8 cellular contexts compared by ENCODE assay signal in the genomic region with DNA sequence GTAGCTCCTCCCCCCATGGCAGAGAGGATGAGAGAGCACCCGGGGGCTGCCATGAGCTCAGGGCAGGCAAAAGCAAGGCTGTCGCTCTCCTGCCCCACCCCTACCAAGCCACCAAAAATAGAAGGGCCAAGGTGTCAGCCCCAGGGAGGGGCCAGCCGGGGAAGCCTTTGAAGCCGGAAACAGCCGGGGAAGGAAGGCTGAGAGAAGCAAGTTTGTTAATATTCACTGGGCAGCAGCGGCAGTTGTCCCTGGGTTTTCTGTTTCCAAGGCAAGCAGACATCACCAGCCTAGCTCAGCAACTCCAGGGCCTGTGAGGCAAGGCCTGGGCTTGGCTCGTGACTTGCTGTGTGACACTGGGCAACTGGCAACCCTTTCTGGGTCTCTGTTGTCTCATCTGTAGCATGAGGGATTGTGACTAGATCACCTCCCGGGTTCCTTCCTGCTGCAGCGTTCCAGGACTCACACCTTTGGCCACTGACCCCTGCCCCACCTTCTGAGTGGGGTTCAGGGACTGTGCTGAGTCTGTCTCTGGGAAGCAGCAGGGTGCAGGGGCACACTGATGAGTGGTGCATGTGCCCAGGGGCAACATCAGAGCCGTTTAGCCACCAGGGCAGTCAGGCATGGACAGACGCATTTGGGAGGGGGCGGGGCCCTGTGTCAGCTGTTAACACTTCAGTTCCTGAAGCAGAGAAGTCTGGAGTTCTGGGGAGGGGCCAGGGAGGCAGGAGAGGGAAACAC. TPM values are rescaled to one million over a fixed set of nuclear protein-coding genes. Genes with fewer than 3 reads are reported as not detected.
DNase-seq lines count a peak whose midpoint lies in the region; ATAC-seq and TF ChIP-seq lines count a peak whose summit lies in the region.

No MANE protein-coding gene starts in this region.

- TF ChIP-seq CTCF in activated B cell treated with CpG ODN at 0.5 μM for 24 hours (IDR thresholded peaks at IDR 0.05) (no peak), esophagus muscularis mucosa (IDR thresholded peaks at IDR 0.05) (no peak)

- no peaks in the 10 kb centered on the region for H3K9me3 ChIP-seq in BLaER1 treated with 17β-estradiol and CSF1 and Interleukin-3, amounts not matched to agents 10 nM and 100 nM (replicated peaks in 1 of 11)
- H3K9me3 ChIP-seq in duodenal mucosa (ENCODE audit: control insufficient read depth in 1 of 2, low read length in 2 of 2): no peaks in the 10 kb centered on the region
- no peaks in the 10 kb centered on the region for H3K9me3 ChIP-seq in esophagus muscularis mucosa

- H3K4me3 Mint-ChIP-seq in activated B cell treated with CpG ODN at 0.5 μM for 24 hours (peak overlapping the region; percentile 87), naive B cell (peak overlapping the region; percentile 84 to 96 (median 94))

- H3K4me3 ChIP-seq in BLaER1 treated with 17β-estradiol and CSF1 and Interleukin-3, amounts not matched to agents 10 nM and 100 nM: peak overlapping the region; percentile 27 to 66 (median 54)
- H3K4me3 ChIP-seq in duodenal mucosa (ENCODE audit: low read depth in 1 of 2, low read length in 2 of 2): peak overlapping the region; percentile 47 to 60
- peak overlapping the region in 1 of 4 donors; percentile 7 for H3K4me3 ChIP-seq in esophagus muscularis mucosa

- CTCF ChIA-PET in activated B cell treated with CpG ODN at 0.5 μM for 24 hours (lab: Charles Lee): interaction anchor here (1.5 kb wide), 1 partner anchor 38 kb away, joined by 5 read pairs; no protein-coding TSS in a partner anchor

- H3K4me1 Mint-ChIP-seq in activated B cell treated with CpG ODN at 0.5 μM for 24 hours (peaks cover 54% of the 10 kb centered on the region), naive B cell (peaks cover 46 to 70% (median 68%) of the 10 kb centered on the region in 3 donors)

- no peaks in the 10 kb centered on the region for H3K36me3 Mint-ChIP-seq in activated B cell treated with CpG ODN at 0.5 μM for 24 hours (ENCODE audit: low read depth)
- no peaks in the 10 kb centered on the region for H3K36me3 Mint-ChIP-seq in naive B cell

- no peaks in the 10 kb centered on the region for H3K9me3 Mint-ChIP-seq in activated B cell treated with CpG ODN at 0.5 μM for 24 hours
- no peaks in the 10 kb centered on the region for H3K9me3 Mint-ChIP-seq in naive B cell

- no peak for TF ChIP-seq EP300 in esophagus muscularis mucosa (IDR thresholded peaks at IDR 0.05)

- H3K27me3 Mint-ChIP-seq in activated B cell treated with CpG ODN at 0.5 μM for 24 hours (no peaks in the 10 kb centered on the region), naive B cell (no peaks in the 10 kb centered on the region)

- DNase-seq in activated B cell treated with CpG ODN at 0.5 μM for 24 hours (peak; percentile 74), naive B cell (peak; percentile 89), esophagus muscularis mucosa (ENCODE audit: extremely low spot score) (no peak)
- peak; percentile 71 for DNase-seq in stimulated activated naive CD8-positive, alpha-beta T cell treated with anti-CD3 and anti-CD28 coated beads, Interleukin-15, Interleukin-2, amounts not matched to agents 100 U/mL and 50 U/mL, for 24 hours

- POLR2A ChIA-PET in activated B cell treated with CpG ODN at 0.5 μM for 24 hours (lab: Charles Lee): interaction anchor here (0.7 to 2.7 kb wide), 7 partner anchors 23 to 1343 kb away, joined by 3 to 18 read pairs (median 3); a partner anchor contains a TSS

- H3K36me3 ChIP-seq in BLaER1 treated with 17β-estradiol and CSF1 and Interleukin-3, amounts not matched to agents 10 nM and 100 nM: no peaks in the 10 kb centered on the region
- H3K36me3 ChIP-seq in duodenal mucosa (ENCODE audit: control insufficient read depth in 1 of 2, insufficient read depth in 2 of 2, low read length in 2 of 2) (no peaks in the 10 kb centered on the region), esophagus muscularis mucosa (no peaks in the 10 kb centered on the region)

- peaks cover 34 to 79% (median 72%) of the 10 kb centered on the region in 10 experiments for H3K4me1 ChIP-seq in BLaER1 treated with 17β-estradiol and CSF1 and Interleukin-3, amounts not matched to agents 10 nM and 100 nM
- H3K4me1 ChIP-seq in duodenal mucosa (ENCODE audit: control insufficient read depth in 1 of 2, insufficient read depth in 2 of 2, low read length in 2 of 2) (peaks cover 15 to 22% of the 10 kb centered on the region in 2 donors), esophagus muscularis mucosa (peaks cover 12 to 16% (median 14%) of the 10 kb centered on the region in 4 donors)

- H3K4me2 ChIP-seq in BLaER1 treated with 17β-estradiol and CSF1 and Interleukin-3, amounts not matched to agents 10 nM and 100 nM: peak overlapping the region; percentile 96 to 100 (median 98)

- intact Hi-C loops in activated B cell treated with CpG ODN at 0.5 μM for 24 hours (cut with micrococcal nuclease): loop anchor here (1.0 to 5.0 kb wide), 6 partner anchors 39 to 541 kb away; a partner anchor contains a TSS
- intact Hi-C loops in esophagus muscularis mucosa (cut with DNase I): no loop called here

- TF ChIP-seq POLR2A in GM19193 (IDR thresholded peaks at IDR 0.05; ENCODE audit: extremely low read depth, insufficient read depth, insufficient read length) (peak; percentile 56), esophagus muscularis mucosa (IDR thresholded peaks at IDR 0.05; ENCODE audit: low read depth) (no peak)

- WGBS in esophagus muscularis mucosa: 16% methylated on average over 8 of the region's 12 CpGs

- H3K9ac ChIP-seq in BLaER1 treated with 17β-estradiol and CSF1 and Interleukin-3, amounts not matched to agents 10 nM and 100 nM: peak overlapping the region; percentile 69 to 86 (median 79)
- H3K9ac ChIP-seq in duodenal mucosa (ENCODE audit: low read depth in 1 of 2, low read length in 2 of 2): no peak overlapping the region

- H3K27ac Mint-ChIP-seq in activated B cell treated with CpG ODN at 0.5 μM for 24 hours (peak overlapping the region; percentile 98), naive B cell (peak overlapping the region; percentile 97 to 99 (median 99))

- H4K20me1 ChIP-seq in BLaER1 treated with 17β-estradiol and CSF1 and Interleukin-3, amounts not matched to agents 10 nM and 100 nM: no peaks in the 10 kb centered on the region

- peak overlapping the region; percentile 78 to 93 (median 87) for H3K27ac ChIP-seq in BLaER1 treated with 17β-estradiol and CSF1 and Interleukin-3, amounts not matched to agents 10 nM and 100 nM
- H3K27ac ChIP-seq in duodenal mucosa (ENCODE audit: low read depth, low read length) (no peak overlapping the region), esophagus muscularis mucosa (replicated peaks in 1 of 4) (no peak overlapping the region)

- no peaks in the 10 kb centered on the region for H3K27me3 ChIP-seq in BLaER1 treated with 17β-estradiol and CSF1 and Interleukin-3, amounts not matched to agents 10 nM and 100 nM
- H3K27me3 ChIP-seq in duodenal mucosa (ENCODE audit: control insufficient read depth in 1 of 2, insufficient read depth in 2 of 2, low read length in 2 of 2) (peaks cover 0 to 8% of the 10 kb centered on the region in 2 donors), esophagus muscularis mucosa (peaks cover 0 to 78% (median 0%) of the 10 kb centered on the region in 4 donors)

- ATAC-seq in HG03378 (IDR thresholded peaks at IDR 0.05; ENCODE audit: unreplicated experiment) (peak; percentile 70), activated B cell treated with CpG ODN at 0.5 μM for 24 hours (ENCODE audit: low read depth) (peak; percentile 90), naive B cell (ENCODE audit: low read depth in 2 of 2) (peak; percentile 89 to 90)
- peak; percentile 89 for ATAC-seq in stimulated activated naive CD8-positive, alpha-beta T cell treated with anti-CD3 and anti-CD28 coated beads, Interleukin-15, Interleukin-2, amounts not matched to agents 100 U/mL and 50 U/mL, for 24 hours

RNA-seq across cellular contexts. Expression of a gene that starts 24.3 kb away (rescaled TPM):
- total RNA-seq in activated B cell treated with CpG ODN at 0.5 μM for 24 hours (not detected in 2 replicates), esophagus muscularis mucosa (under 1 TPM in 3 of 4 donors, not detected in 1; 0.29 to 0.65 (median 0.33) TPM)
- polyA plus RNA-seq in naive B cell (ENCODE audit: low read depth in 6 of 6): under 1 TPM in 1 of 6 donors, not detected in 5; 0.35 TPM

RNA-seq across cellular contexts. Expression of a gene that starts 53.4 kb away (rescaled TPM):
- not detected in 2 replicates for total RNA-seq in activated B cell treated with CpG ODN at 0.5 μM for 24 hours
- polyA plus RNA-seq in naive B cell (ENCODE audit: low read depth in 6 of 6): not detected
- not detected for total RNA-seq in esophagus muscularis mucosa

Comparison
In these comparisons a context has a peak if more than half of its experiments do, and no peak if none do; other contexts are left out.
1. H3K27ac ChIP-seq: peak in BLaER1 treated with 17β-estradiol and CSF1 and Interleukin-3, amounts not matched to agents 10 nM and 100 nM (11 of 11); none in duodenal mucosa (single experiment) and esophagus muscularis mucosa (0 of 4).
2. H3K9ac ChIP-seq: peak in BLaER1 treated with 17β-estradiol and CSF1 and Interleukin-3, amounts not matched to agents 10 nM and 100 nM (11 of 11); none in duodenal mucosa (0 of 2).
3. Peak in every context shown above with its lines, with median percentiles within 50 percentile points of each other: ATAC-seq.